Comparison of ENCODE assay signal across 16 cellular contexts in genomic region chr17:21174719-21175118, GRCh38. TPM values are rescaled to one million over a fixed set of nuclear protein-coding genes. Genes with fewer than 3 reads are reported as not detected.
DNase-seq lines count a peak whose midpoint lies in the region; ATAC-seq, FAIRE-seq and TF ChIP-seq lines count a peak whose summit lies in the region.
"Had no signal": no experiment of that assay in that cellular context is flagged by ENCODE, and none has a peak within 500 bp of the region (broad histone marks: within the 10 kb centered on the region; RNA-seq: fewer than 3 reads in every experiment).

No MANE protein-coding gene starts in this region.

- ATAC-seq in SK-N-SH treated with all-trans-retinoic acid at 6 μM for 48 hours (peak; percentile 72), HG03108 (IDR thresholded peaks at IDR 0.05; ENCODE audit: unreplicated experiment) (no peak)
- ATAC-seq: left lung had no signal

- no peaks in the 10 kb centered on the region for H3K9me3 ChIP-seq in neutrophil
- H3K9me3 ChIP-seq: left lung had no signal

- no peak for TF ChIP-seq CTCF in fibroblast of the aortic adventitia (IDR thresholded peaks at IDR 0.05; ENCODE audit: insufficient read depth, low read length)
- TF ChIP-seq CTCF in neutrophil (IDR thresholded peaks at IDR 0.05) = no peak

- H3K4me3 ChIP-seq in fibroblast of the aortic adventitia (ENCODE audit: low read depth, low read length) (no peak overlapping the region), neutrophil (ENCODE audit: low read depth in 1 of 2, low read length in 1 of 2) (no peak overlapping the region)
- H3K4me3 ChIP-seq: left lung, neural progenitor cell, SK-N-MC had no signal

- no peak for FAIRE-seq in frontal cortex (lab: Jason Lieb, UNC)

- peak; percentile 81 for DNase-seq in AG08395 (ENCODE audit: low spot score)
- peak; percentile 28 for DNase-seq in fibroblast of the aortic adventitia (ENCODE audit: low read depth)
- DNase-seq in A172 (ENCODE audit: low spot score) = no peak
- no peak for DNase-seq in frontal cortex (ENCODE audit: low spot score in 2 of 2)
- no peak for DNase-seq in MV-4-11 (lab: John Stamatoyannopoulos, UW)
- DNase-seq: Calu3; HCEC 1CT; hippocampal formation; left lung; NCI-H1105; stimulated activated naive CD4-positive, alpha-beta T cell treated with Interleukin-2 at 50 U/mL for 16 hours had no signal

- H3K36me3 ChIP-seq in neutrophil = peaks cover 48% of the 10 kb centered on the region
- H3K36me3 ChIP-seq: neural progenitor cell had no signal

- H3K27me3 ChIP-seq in neutrophil = no peaks in the 10 kb centered on the region
- H3K27me3 ChIP-seq: left lung, neural progenitor cell had no signal

- H3K27ac ChIP-seq in neutrophil = peak overlapping the region; percentile 5
- H3K27ac ChIP-seq: left lung, neural progenitor cell, SK-N-MC had no signal

- H3K4me1 ChIP-seq in neutrophil (ENCODE audit: control insufficient read depth in 1 of 2, insufficient read depth in 1 of 2, low read depth in 1 of 2, low read length in 1 of 2) = peaks cover 4 to 7% of the 10 kb centered on the region in 2 experiments
- H3K4me1 ChIP-seq: neural progenitor cell had no signal

TF ChIP-seq in SK-N-SH treated with all-trans-retinoic acid at 6 μM for 48 hours, 23 proteins besides CTCF, POLR2A, EP300 and RAD21:
- TF ChIP-seq, protein P1, sequence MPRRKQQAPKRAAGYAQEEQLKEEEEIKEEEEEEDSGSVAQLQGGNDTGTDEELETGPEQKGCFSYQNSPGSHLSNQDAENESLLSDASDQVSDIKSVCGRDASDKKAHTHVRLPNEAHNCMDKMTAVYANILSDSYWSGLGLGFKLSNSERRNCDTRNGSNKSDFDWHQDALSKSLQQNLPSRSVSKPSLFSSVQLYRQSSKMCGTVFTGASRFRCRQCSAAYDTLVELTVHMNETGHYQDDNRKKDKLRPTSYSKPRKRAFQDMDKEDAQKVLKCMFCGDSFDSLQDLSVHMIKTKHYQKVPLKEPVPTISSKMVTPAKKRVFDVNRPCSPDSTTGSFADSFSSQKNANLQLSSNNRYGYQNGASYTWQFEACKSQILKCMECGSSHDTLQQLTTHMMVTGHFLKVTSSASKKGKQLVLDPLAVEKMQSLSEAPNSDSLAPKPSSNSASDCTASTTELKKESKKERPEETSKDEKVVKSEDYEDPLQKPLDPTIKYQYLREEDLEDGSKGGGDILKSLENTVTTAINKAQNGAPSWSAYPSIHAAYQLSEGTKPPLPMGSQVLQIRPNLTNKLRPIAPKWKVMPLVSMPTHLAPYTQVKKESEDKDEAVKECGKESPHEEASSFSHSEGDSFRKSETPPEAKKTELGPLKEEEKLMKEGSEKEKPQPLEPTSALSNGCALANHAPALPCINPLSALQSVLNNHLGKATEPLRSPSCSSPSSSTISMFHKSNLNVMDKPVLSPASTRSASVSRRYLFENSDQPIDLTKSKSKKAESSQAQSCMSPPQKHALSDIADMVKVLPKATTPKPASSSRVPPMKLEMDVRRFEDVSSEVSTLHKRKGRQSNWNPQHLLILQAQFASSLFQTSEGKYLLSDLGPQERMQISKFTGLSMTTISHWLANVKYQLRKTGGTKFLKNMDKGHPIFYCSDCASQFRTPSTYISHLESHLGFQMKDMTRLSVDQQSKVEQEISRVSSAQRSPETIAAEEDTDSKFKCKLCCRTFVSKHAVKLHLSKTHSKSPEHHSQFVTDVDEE (CRISPR knock-in tag; IDR thresholded peaks at IDR 0.05) = no peak
- TF ChIP-seq ESRRG (CRISPR knock-in tag; IDR thresholded peaks at IDR 0.05) (no peak), ZFP3 (CRISPR knock-in tag; IDR thresholded peaks at IDR 0.05) (no peak), ZNF70 (CRISPR knock-in tag; IDR thresholded peaks at IDR 0.05) (no peak), RARB (CRISPR knock-in tag; IDR thresholded peaks at IDR 0.05) (no peak), PPARA (CRISPR knock-in tag; IDR thresholded peaks at IDR 0.05; ENCODE audit: borderline replicate concordance) (no peak), OSR1 (CRISPR knock-in tag; IDR thresholded peaks at IDR 0.05) (no peak), ZFP30 (CRISPR knock-in tag; IDR thresholded peaks at IDR 0.05) (no peak), ARNTL (CRISPR knock-in tag; IDR thresholded peaks at IDR 0.05; ENCODE audit: borderline replicate concordance, low read depth) (no peak), ZC3H10 (CRISPR knock-in tag; IDR thresholded peaks at IDR 0.05) (no peak), GLIS3 (CRISPR knock-in tag; IDR thresholded peaks at IDR 0.05) (no peak), TCF4 (CRISPR knock-in tag; IDR thresholded peaks at IDR 0.05; ENCODE audit: borderline replicate concordance) (no peak), BACH2 (CRISPR knock-in tag; IDR thresholded peaks at IDR 0.05; ENCODE audit: borderline replicate concordance) (no peak), ISL1 (CRISPR knock-in tag; IDR thresholded peaks at IDR 0.05) (no peak), ZNF8 (CRISPR knock-in tag; IDR thresholded peaks at IDR 0.05) (no peak), TOX (CRISPR knock-in tag; IDR thresholded peaks at IDR 0.05; ENCODE audit: borderline replicate concordance) (no peak)
- TF ChIP-seq, protein P2, sequence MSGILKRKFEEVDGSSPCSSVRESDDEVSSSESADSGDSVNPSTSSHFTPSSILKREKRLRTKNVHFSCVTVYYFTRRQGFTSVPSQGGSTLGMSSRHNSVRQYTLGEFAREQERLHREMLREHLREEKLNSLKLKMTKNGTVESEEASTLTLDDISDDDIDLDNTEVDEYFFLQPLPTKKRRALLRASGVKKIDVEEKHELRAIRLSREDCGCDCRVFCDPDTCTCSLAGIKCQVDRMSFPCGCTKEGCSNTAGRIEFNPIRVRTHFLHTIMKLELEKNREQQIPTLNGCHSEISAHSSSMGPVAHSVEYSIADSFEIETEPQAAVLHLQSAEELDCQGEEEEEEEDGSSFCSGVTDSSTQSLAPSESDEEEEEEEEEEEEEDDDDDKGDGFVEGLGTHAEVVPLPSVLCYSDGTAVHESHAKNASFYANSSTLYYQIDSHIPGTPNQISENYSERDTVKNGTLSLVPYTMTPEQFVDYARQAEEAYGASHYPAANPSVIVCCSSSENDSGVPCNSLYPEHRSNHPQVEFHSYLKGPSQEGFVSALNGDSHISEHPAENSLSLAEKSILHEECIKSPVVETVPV (CRISPR knock-in tag; IDR thresholded peaks at IDR 0.05) = no peak

RNA-seq across cellular contexts. Expression of gene TMEM11, which starts 39.2 kb away (rescaled TPM):
- total RNA-seq in fibroblast of the aortic adventitia (ENCODE audit: low replicate concordance) (5.0 and 17.5 TPM in 2 replicates), frontal cortex (11.0 TPM)
- total RNA-seq in A172 (2014; rRNA removed; shearing (Covaris generic)) = 38.0 and 41.7 TPM in 2 replicates

RNA-seq across cellular contexts. Expression of gene DHRS7B, which starts 48.0 kb away (rescaled TPM):
- 12.7 and 15.6 TPM in 2 replicates for total RNA-seq in fibroblast of the aortic adventitia (ENCODE audit: low replicate concordance)
- total RNA-seq in A172 (2014; rRNA removed; shearing (Covaris generic)) = 20.2 and 21.7 TPM in 2 replicates
- 11.4 TPM for total RNA-seq in frontal cortex

Comparison
In these comparisons a context has a peak if more than half of its experiments do, and no peak if none do; other contexts are left out.
1. DNase-seq: peak in AG08395 (single experiment) and fibroblast of the aortic adventitia (single experiment); none in A172 (single experiment), frontal cortex (0 of 2) and MV-4-11 (single experiment).